ENCODE assay signal across 8 cellular contexts in genomic region chr2:45649855-45650806, GRCh38. TPM values are rescaled to one million over a fixed set of nuclear protein-coding genes. Genes with fewer than 3 reads are reported as not detected.
DNase-seq lines count a peak whose midpoint lies in the region; ATAC-seq, FAIRE-seq and TF ChIP-seq lines count a peak whose summit lies in the region.

No MANE protein-coding gene starts in this region.

- FAIRE-seq in GM19239 (lab: Jason Lieb, UNC): peak; percentile 57

- peaks cover 2% of the 10 kb centered on the region for H3K36me3 Mint-ChIP-seq in activated naive CD8-positive, alpha-beta T cell treated with anti-CD3 and anti-CD28 coated beads, Interleukin-2, amount 50 U/mL, for 24 hours (ENCODE audit: low read depth)

- H3K4me1 Mint-ChIP-seq in activated naive CD8-positive, alpha-beta T cell treated with anti-CD3 and anti-CD28 coated beads, Interleukin-2, amount 50 U/mL, for 24 hours: peaks cover 32% of the 10 kb centered on the region

- intact Hi-C loops in heart right ventricle (cut with DNase I): loop anchor here in 6 of 10 donors (2.0 to 5.0 kb wide), 6 partner anchors 42 to 127 kb away; no protein-coding TSS in a partner anchor
- intact Hi-C loops in posterior cingulate gyrus (cut with DNase I): loop anchor here (10.0 kb wide), 2 partner anchors 55 to 185 kb away; no protein-coding TSS in a partner anchor

- no peak for DNase-seq in GM19239 (ENCODE audit: insufficient read length, low spot score)
- no peak for DNase-seq in SK-N-MC (ENCODE audit: low read depth, low spot score)
- DNase-seq in activated naive CD8-positive, alpha-beta T cell treated with anti-CD3 and anti-CD28 coated beads, Interleukin-2, amount 50 U/mL, for 24 hours: peak; percentile 61
- peak; percentile 82 to 87 for DNase-seq in heart right ventricle
- peak; percentile 37 to 91 (median 68) for DNase-seq in posterior cingulate gyrus
- no peak for DNase-seq in NCI-H1092 treated with DMSO at 0.1 percent for 48 hours (lab: John Stamatoyannopoulos, UW)

- H4K20me1 ChIP-seq in BLaER1: peaks cover 45% of the 10 kb centered on the region

- no peaks in the 10 kb centered on the region for H3K9me3 Mint-ChIP-seq in activated naive CD8-positive, alpha-beta T cell treated with anti-CD3 and anti-CD28 coated beads, Interleukin-2, amount 50 U/mL, for 24 hours

- H3K27me3 ChIP-seq in BLaER1: no peaks in the 10 kb centered on the region
- no peaks in the 10 kb centered on the region for H3K27me3 ChIP-seq in heart right ventricle

- peak overlapping the region; percentile 82 for H3K27ac Mint-ChIP-seq in activated naive CD8-positive, alpha-beta T cell treated with anti-CD3 and anti-CD28 coated beads, Interleukin-2, amount 50 U/mL, for 24 hours

- H3K27me3 Mint-ChIP-seq in activated naive CD8-positive, alpha-beta T cell treated with anti-CD3 and anti-CD28 coated beads, Interleukin-2, amount 50 U/mL, for 24 hours: peaks cover 6% of the 10 kb centered on the region

- peak overlapping the region; percentile 91 for H3K4me3 ChIP-seq in BLaER1
- peak overlapping the region; percentile 92 for H3K4me3 ChIP-seq in SK-N-MC
- peak overlapping the region; percentile 56 to 94 (median 78) for H3K4me3 ChIP-seq in heart right ventricle

- TF ChIP-seq CTCF in heart right ventricle (IDR thresholded peaks at IDR 0.05): no peak

- H3K9ac ChIP-seq in BLaER1 (peak overlapping the region; percentile 94), SK-N-MC (ENCODE audit: insufficient read length) (peak overlapping the region; percentile 54)

- ATAC-seq in HG03457 (IDR thresholded peaks at IDR 0.05; ENCODE audit: unreplicated experiment) (peak; percentile 16), heart right ventricle (peak; percentile 50 to 75 (median 65))
- ATAC-seq in activated naive CD8-positive, alpha-beta T cell treated with anti-CD3 and anti-CD28 coated beads, Interleukin-2, amount 50 U/mL, for 24 hours: peak; percentile 30

- H3K4me3 Mint-ChIP-seq in activated naive CD8-positive, alpha-beta T cell treated with anti-CD3 and anti-CD28 coated beads, Interleukin-2, amount 50 U/mL, for 24 hours: peak overlapping the region; percentile 99

- 0 to 1% methylated on average over 65 of the region's 65 CpGs for WGBS in heart right ventricle, 2 donors

- H3K4me2 ChIP-seq in BLaER1: peak overlapping the region; percentile 88

- peak overlapping the region; percentile 92 for H3K27ac ChIP-seq in BLaER1
- no peak overlapping the region for H3K27ac ChIP-seq in SK-N-MC
- peak overlapping the region; percentile 97 to 100 (median 98) for H3K27ac ChIP-seq in heart right ventricle

- H3K36me3 ChIP-seq in BLaER1 (peaks cover 10% of the 10 kb centered on the region), SK-N-MC (ENCODE audit: insufficient read depth, low read length) (no peaks in the 10 kb centered on the region), heart right ventricle (peaks cover 0 to 4% (median 0%) of the 10 kb centered on the region in 9 donors)

- H3K9me3 ChIP-seq in BLaER1 (no peaks in the 10 kb centered on the region), SK-N-MC (ENCODE audit: low read depth, low read length) (no peaks in the 10 kb centered on the region), heart right ventricle (no peaks in the 10 kb centered on the region)

- H3K4me1 ChIP-seq in BLaER1 (peaks cover 47% of the 10 kb centered on the region), heart right ventricle (peaks cover 12 to 54% (median 34%) of the 10 kb centered on the region in 9 donors)

RNA-seq across cellular contexts. Expression of gene PRKCE, which starts 1.3 kb away (rescaled TPM):
- 10 to 100 TPM; 15.9 to 22.7 (median 17.3) TPM for total RNA-seq in heart right ventricle
- 1 to 10 TPM; 3.7 to 6.2 TPM for polyA plus RNA-seq in heart right ventricle

RNA-seq across cellular contexts. Expression of gene SRBD1, which starts 39.1 kb away (rescaled TPM):
- 10 to 100 TPM in 6 of 10 donors, 1 to 10 TPM in 4; 7.4 to 13.5 (median 11.2) TPM for total RNA-seq in heart right ventricle
- 1 to 10 TPM; 2.5 to 2.9 TPM for polyA plus RNA-seq in heart right ventricle

Comparison
In these comparisons a context has a peak if more than half of its experiments do, and no peak if none do; other contexts are left out.
1. DNase-seq: peak in activated naive CD8-positive, alpha-beta T cell treated with anti-CD3 and anti-CD28 coated beads, Interleukin-2, amount 50 U/mL, for 24 hours (single experiment), heart right ventricle (2 of 2) and posterior cingulate gyrus (10 of 10); none in GM19239 (single experiment), SK-N-MC (single experiment) and NCI-H1092 treated with DMSO at 0.1 percent for 48 hours (single experiment).
2. Peak in every context shown above with its lines, with median percentiles within 50 percentile points of each other: H3K4me3 ChIP-seq and ATAC-seq.